In genomic region chr2:54522624-54523281, GRCh38 we compare ENCODE assay signal across 8 cellular contexts.
A peak's percentile ranks its signal among the peaks of the same experiment; 100 is the strongest.
DNase-seq lines count a peak whose midpoint lies in the region; ATAC-seq and TF ChIP-seq lines count a peak whose summit lies in the region.

No MANE protein-coding gene starts in this region.

- peaks cover 6% of the 10 kb centered on the region for H3K4me1 ChIP-seq in Loucy (ENCODE audit: insufficient read depth, low read length, poor library complexity, severe bottlenecking)
- peaks cover 26% of the 10 kb centered on the region for H3K4me1 ChIP-seq in RWPE2 (ENCODE audit: insufficient read depth, poor library complexity, severe bottlenecking)
- H3K4me1 ChIP-seq in right atrium auricular region, result peaks cover 0 to 83% of the 10 kb centered on the region in 2 donors

- peak; percentile 15 for DNase-seq in GDM1 (lab: John Stamatoyannopoulos, UW)
- peak; percentile 44 for DNase-seq in H4 (ENCODE audit: low spot score)
- no peak for DNase-seq in RWPE2 (ENCODE audit: low spot score)
- peak in 3 of 4 experiments; percentile 12 to 52 (median 23) for DNase-seq in activated naive CD4-positive, alpha-beta T cell (lab: John Stamatoyannopoulos, UW)
- DNase-seq in right atrium auricular region (ENCODE audit: low spot score), result no peak
- DNase-seq in stimulated activated CD4-positive, alpha-beta T cell treated with anti-CD3 and anti-CD28 coated beads, Interleukin-15, amount 100 ng/mL, for 1 hour (ENCODE audit: low read depth in 1 of 2, low spot score in 1 of 2), result peak; percentile 23 to 25
- DNase-seq in foreskin melanocyte, result no peak

- no peak overlapping the region for H3K9ac ChIP-seq in Loucy (ENCODE audit: low read depth, low read length, poor library complexity, severe bottlenecking)

- peak overlapping the region; percentile 12 for H3K4me2 ChIP-seq in Loucy (ENCODE audit: low read depth, low read length, poor library complexity, severe bottlenecking)

- H3F3A ChIP-seq in Loucy (ENCODE audit: low read depth), result no peaks in the 10 kb centered on the region

- ATAC-seq in RWPE2 (ENCODE audit: low read depth), result peak; percentile 84

- H3K79me2 ChIP-seq in Loucy (ENCODE audit: insufficient read depth, low read length), result peaks cover 9% of the 10 kb centered on the region; the same call in 1 of the 2 replicates

- H3K4me3 ChIP-seq in Loucy (ENCODE audit: low read length, poor library complexity, severe bottlenecking) (no peak overlapping the region), RWPE2 (ENCODE audit: severe bottlenecking) (no peak overlapping the region), right atrium auricular region (no peak overlapping the region)

- H4K20me1 ChIP-seq in Loucy (ENCODE audit: insufficient read depth, low read length, poor library complexity, severe bottlenecking), result no peaks in the 10 kb centered on the region

- H3K36me3 ChIP-seq in Loucy (ENCODE audit: insufficient read depth, low read length) (no peaks in the 10 kb centered on the region), RWPE2 (ENCODE audit: low read depth) (peaks cover 9% of the 10 kb centered on the region; the same call in 1 of the 2 replicates), right atrium auricular region (peaks cover 22% of the 10 kb centered on the region)

- no peaks in the 10 kb centered on the region for H3K27me3 ChIP-seq in Loucy (ENCODE audit: insufficient read depth, low read length, poor library complexity, severe bottlenecking)
- H3K27me3 ChIP-seq in RWPE2 (ENCODE audit: insufficient read depth, poor library complexity, severe bottlenecking), result no peaks in the 10 kb centered on the region
- no peaks in the 10 kb centered on the region for H3K27me3 ChIP-seq in right atrium auricular region

- H3K27ac ChIP-seq in RWPE2 (ENCODE audit: poor library complexity, severe bottlenecking) (peak overlapping the region; percentile 66), right atrium auricular region (no peak overlapping the region)

- no peak overlapping the region for H2AFZ ChIP-seq in Loucy (ENCODE audit: low read length)

- H3K9me2 ChIP-seq in Loucy (replicated peaks; ENCODE audit: low read depth, low read length), result no peaks in the 10 kb centered on the region

- no peaks in the 10 kb centered on the region for H3K9me3 ChIP-seq in Loucy (ENCODE audit: insufficient read depth, low read depth, low read length)
- no peaks in the 10 kb centered on the region for H3K9me3 ChIP-seq in RWPE2 (ENCODE audit: severe bottlenecking)
- H3K9me3 ChIP-seq in right atrium auricular region, result no peaks in the 10 kb centered on the region

- TF ChIP-seq CTCF in Loucy (conservative IDR thresholded peaks at IDR 0.05; ENCODE audit: low read length) (peak; percentile 81), RWPE2 (IDR thresholded peaks at IDR 0.05; ENCODE audit: poor library complexity, severe bottlenecking) (peak; percentile 86), right atrium auricular region (IDR thresholded peaks at IDR 0.05) (peak; percentile 47 to 71)

Comparison
In these comparisons a context has a peak if more than half of its experiments do, and no peak if none do; other contexts are left out.
1. DNase-seq: peak in GDM1 (single experiment), H4 (single experiment), activated naive CD4-positive, alpha-beta T cell (3 of 4) and stimulated activated CD4-positive, alpha-beta T cell treated with anti-CD3 and anti-CD28 coated beads, Interleukin-15, amount 100 ng/mL, for 1 hour (2 of 2); none in RWPE2 (single experiment), right atrium auricular region (single experiment) and foreskin melanocyte (single experiment).
2. Peak in every context shown above with its lines, with median percentiles within 50 percentile points of each other: CTCF ChIP-seq.